In the genomic region with DNA sequence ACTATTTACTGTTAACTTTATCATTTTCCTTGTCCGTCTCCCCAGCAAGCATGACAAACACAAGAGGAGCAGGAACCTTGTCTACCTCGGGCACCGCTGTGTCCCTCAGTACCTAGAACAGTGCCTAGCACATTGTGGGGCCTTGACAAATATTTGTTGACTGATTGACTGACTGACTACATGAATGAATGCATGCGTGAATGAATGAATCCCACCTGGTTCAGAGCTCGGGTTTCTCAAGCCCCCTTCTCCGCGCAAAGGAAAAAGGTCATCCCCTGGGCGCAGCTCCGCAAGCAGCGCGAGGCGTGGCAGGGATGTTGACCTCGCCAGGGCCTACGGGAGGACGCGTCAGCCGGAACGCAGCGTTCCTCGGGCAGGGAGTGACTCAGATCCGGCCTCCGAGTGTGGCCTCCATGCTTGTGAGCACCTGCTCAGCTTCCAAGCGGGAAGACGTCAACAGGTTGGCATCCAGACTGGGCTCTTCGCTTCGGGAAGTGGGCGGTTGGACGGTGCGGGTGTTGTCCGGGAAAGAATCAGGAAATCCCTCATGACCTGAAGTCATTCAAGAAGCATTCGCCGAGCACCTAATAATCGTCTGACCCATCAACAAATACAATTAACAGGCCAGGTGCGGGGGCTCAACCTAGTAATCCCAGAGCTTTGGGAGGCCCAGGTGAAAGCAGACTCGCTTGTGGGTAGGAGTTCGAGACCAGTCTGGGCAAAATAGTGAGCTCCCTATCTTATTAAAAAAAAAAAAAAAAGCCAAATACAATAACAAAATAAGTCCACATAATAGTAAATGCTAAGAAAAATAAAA, we compare ENCODE assay signal across 8 cellular contexts. TPM values are rescaled to one million over a fixed set of nuclear protein-coding genes. Genes with fewer than 3 reads are reported as not detected.
DNase-seq lines count a peak whose midpoint lies in the region; ATAC-seq, FAIRE-seq and TF ChIP-seq lines count a peak whose summit lies in the region.

No MANE protein-coding gene starts in this region.

- no peak for TF ChIP-seq RAD21 in A549 (conservative IDR thresholded peaks at IDR 0.05 in 1 of 2, IDR thresholded peaks at IDR 0.05 in 1 of 2)

- H3K4me3 ChIP-seq in A549 = peak overlapping the region; percentile 23

- H3K9me3 ChIP-seq in A549 = no peaks in the 10 kb centered on the region

- DNase-seq in A549 (ENCODE audit: low read depth in 1 of 2, low spot score in 1 of 2) = peak; percentile 88 to 98
- peak; percentile 53 to 72 for DNase-seq in activated T-cell treated with anti-CD3 and anti-CD28 coated beads, Interleukin-2, amount 50 U/mL, for 72 hours
- peak; percentile 86 for DNase-seq in Right ventricle myocardium inferior (ENCODE audit: missing footprints)
- DNase-seq in posterior vena cava (ENCODE audit: low spot score) = peak; percentile 94
- no peak for DNase-seq in NCI-H2171 treated with DMSO at 0.1 percent for 48 hours (lab: John Stamatoyannopoulos, UW)
- no peak for DNase-seq in NCI-H510A (lab: John Stamatoyannopoulos, UW)

- peak; percentile 82 to 85 for ATAC-seq in A549
- ATAC-seq in GM19328 (IDR thresholded peaks at IDR 0.05; ENCODE audit: unreplicated experiment) = peak; percentile 33
- peak; percentile 27 for ATAC-seq in HG03457 (IDR thresholded peaks at IDR 0.05; ENCODE audit: unreplicated experiment)
- ATAC-seq in activated T-cell treated with anti-CD3 and anti-CD28 coated beads, Interleukin-2, amount 50 U/mL, for 72 hours (replicated peaks in 1 of 2) = peak; percentile 66 to 74
- peak; percentile 55 for ATAC-seq in Right ventricle myocardium inferior

- no peak; the same call in 1 of the 2 replicates for TF ChIP-seq POLR2A in A549 (IDR thresholded peaks at IDR 0.05; ENCODE audit: low read length)

- WGBS in A549 (ENCODE audit: missing lambda C conversion rate) = 6% methylated on average over 34 of the region's 36 CpGs

- H3K4me3 Mint-ChIP-seq in activated T-cell treated with anti-CD3 and anti-CD28 coated beads, Interleukin-2, amount 50 U/mL, for 72 hours = peak overlapping the region; percentile 87 to 91

- no peaks in the 10 kb centered on the region for H3K9me3 Mint-ChIP-seq in activated T-cell treated with anti-CD3 and anti-CD28 coated beads, Interleukin-2, amount 50 U/mL, for 72 hours

- no peaks in the 10 kb centered on the region for H3K27me3 Mint-ChIP-seq in activated T-cell treated with anti-CD3 and anti-CD28 coated beads, Interleukin-2, amount 50 U/mL, for 72 hours (ENCODE audit: low read depth)

- H3K4me1 ChIP-seq in A549 = peaks cover 27% of the 10 kb centered on the region

- TF ChIP-seq CTCF in A549 (IDR thresholded peaks at IDR 0.05) = no peak

- peak; percentile 23 for FAIRE-seq in A549 (lab: Jason Lieb, UNC)

- CTCF ChIA-PET in A549 (lab: Yijun Ruan, JAX) = interaction anchor here (1.1 to 14.3 kb wide), 6 partner anchors 10 to 25 kb away, joined by 5 to 207 read pairs (median 16); a partner anchor contains a TSS

- peaks cover 54% of the 10 kb centered on the region for H3K4me1 Mint-ChIP-seq in activated T-cell treated with anti-CD3 and anti-CD28 coated beads, Interleukin-2, amount 50 U/mL, for 72 hours (ENCODE audit: low read depth)

- H3K4me2 ChIP-seq in A549 = peak overlapping the region; percentile 75

- H3K27ac Mint-ChIP-seq in activated T-cell treated with anti-CD3 and anti-CD28 coated beads, Interleukin-2, amount 50 U/mL, for 72 hours = peak overlapping the region; percentile 100

- peaks cover 6 to 8% of the 10 kb centered on the region in 2 donors for H3K36me3 Mint-ChIP-seq in activated T-cell treated with anti-CD3 and anti-CD28 coated beads, Interleukin-2, amount 50 U/mL, for 72 hours (ENCODE audit: insufficient read depth in 2 of 2)

- POLR2A ChIA-PET in A549 (lab: Yijun Ruan, JAX) = interaction anchor here (0.6 to 3.7 kb wide), 8 partner anchors 10 to 416 kb away, joined by 3 to 42 read pairs (median 6); a partner anchor contains a TSS

- peak; percentile 52 to 61; a peak in 2 of 5 replicates for TF ChIP-seq EP300 in A549 (IDR thresholded peaks at IDR 0.05)

- intact Hi-C loops in Right ventricle myocardium inferior (cut with DNase I) (no loop called here), posterior vena cava (cut with DNase I) (no loop called here)

- peak overlapping the region; percentile 97 to 98 for H3K27ac ChIP-seq in A549

TF ChIP-seq in A549, 52 proteins besides CTCF, POLR2A, EP300 and RAD21 (continues in another document):
- no peak for TF ChIP-seq HDAC2 (IDR thresholded peaks at IDR 0.05)
- no peak for TF ChIP-seq FOSB (CRISPR knock-in tag; IDR thresholded peaks at IDR 0.05)
- TF ChIP-seq JUN (IDR thresholded peaks at IDR 0.05) = peak in 1 of 2 experiments; percentile 58; a peak in 2 of 5 replicates
- TF ChIP-seq, protein P1, sequence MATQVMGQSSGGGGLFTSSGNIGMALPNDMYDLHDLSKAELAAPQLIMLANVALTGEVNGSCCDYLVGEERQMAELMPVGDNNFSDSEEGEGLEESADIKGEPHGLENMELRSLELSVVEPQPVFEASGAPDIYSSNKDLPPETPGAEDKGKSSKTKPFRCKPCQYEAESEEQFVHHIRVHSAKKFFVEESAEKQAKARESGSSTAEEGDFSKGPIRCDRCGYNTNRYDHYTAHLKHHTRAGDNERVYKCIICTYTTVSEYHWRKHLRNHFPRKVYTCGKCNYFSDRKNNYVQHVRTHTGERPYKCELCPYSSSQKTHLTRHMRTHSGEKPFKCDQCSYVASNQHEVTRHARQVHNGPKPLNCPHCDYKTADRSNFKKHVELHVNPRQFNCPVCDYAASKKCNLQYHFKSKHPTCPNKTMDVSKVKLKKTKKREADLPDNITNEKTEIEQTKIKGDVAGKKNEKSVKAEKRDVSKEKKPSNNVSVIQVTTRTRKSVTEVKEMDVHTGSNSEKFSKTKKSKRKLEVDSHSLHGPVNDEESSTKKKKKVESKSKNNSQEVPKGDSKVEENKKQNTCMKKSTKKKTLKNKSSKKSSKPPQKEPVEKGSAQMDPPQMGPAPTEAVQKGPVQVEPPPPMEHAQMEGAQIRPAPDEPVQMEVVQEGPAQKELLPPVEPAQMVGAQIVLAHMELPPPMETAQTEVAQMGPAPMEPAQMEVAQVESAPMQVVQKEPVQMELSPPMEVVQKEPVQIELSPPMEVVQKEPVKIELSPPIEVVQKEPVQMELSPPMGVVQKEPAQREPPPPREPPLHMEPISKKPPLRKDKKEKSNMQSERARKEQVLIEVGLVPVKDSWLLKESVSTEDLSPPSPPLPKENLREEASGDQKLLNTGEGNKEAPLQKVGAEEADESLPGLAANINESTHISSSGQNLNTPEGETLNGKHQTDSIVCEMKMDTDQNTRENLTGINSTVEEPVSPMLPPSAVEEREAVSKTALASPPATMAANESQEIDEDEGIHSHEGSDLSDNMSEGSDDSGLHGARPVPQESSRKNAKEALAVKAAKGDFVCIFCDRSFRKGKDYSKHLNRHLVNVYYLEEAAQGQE (IDR thresholded peaks at IDR 0.05) = no peak
- TF ChIP-seq GATA3 (IDR thresholded peaks at IDR 0.05; ENCODE audit: borderline replicate concordance) = peak; percentile 47
- no peak for TF ChIP-seq BHLHE40 (IDR thresholded peaks at IDR 0.05; ENCODE audit: low read depth, low read length)
- peak; percentile 55 for TF ChIP-seq FOXS1 (CRISPR knock-in tag; IDR thresholded peaks at IDR 0.05)
- TF ChIP-seq, protein P2, sequence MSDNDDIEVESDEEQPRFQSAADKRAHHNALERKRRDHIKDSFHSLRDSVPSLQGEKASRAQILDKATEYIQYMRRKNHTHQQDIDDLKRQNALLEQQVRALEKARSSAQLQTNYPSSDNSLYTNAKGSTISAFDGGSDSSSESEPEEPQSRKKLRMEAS (IDR thresholded peaks at IDR 0.05) = peak; percentile 96
- TF ChIP-seq ZNF302 (CRISPR knock-in tag; IDR thresholded peaks at IDR 0.05) = no peak
- TF ChIP-seq CBX2 (IDR thresholded peaks at IDR 0.05; ENCODE audit: borderline replicate concordance, low read depth) = no peak
- TF ChIP-seq, protein P3, sequence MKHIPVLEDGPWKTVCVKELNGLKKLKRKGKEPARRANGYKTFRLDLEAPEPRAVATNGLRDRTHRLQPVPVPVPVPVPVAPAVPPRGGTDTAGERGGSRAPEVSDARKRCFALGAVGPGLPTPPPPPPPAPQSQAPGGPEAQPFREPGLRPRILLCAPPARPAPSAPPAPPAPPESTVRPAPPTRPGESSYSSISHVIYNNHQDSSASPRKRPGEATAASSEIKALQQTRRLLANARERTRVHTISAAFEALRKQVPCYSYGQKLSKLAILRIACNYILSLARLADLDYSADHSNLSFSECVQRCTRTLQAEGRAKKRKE (CRISPR knock-in tag; IDR thresholded peaks at IDR 0.05; ENCODE audit: low read depth) = peak; percentile 91
- TF ChIP-seq ZSCAN20 (CRISPR knock-in tag; IDR thresholded peaks at IDR 0.05) = 0 out of 2 replicates have a peak, but pooled peaks have one; percentile 43
- TF ChIP-seq CHD2 (IDR thresholded peaks at IDR 0.05; ENCODE audit: low read length, partially characterized antibody) = peak; percentile 43
- TF ChIP-seq CHD4 (IDR thresholded peaks at IDR 0.05; ENCODE audit: borderline replicate concordance) = peak; percentile 33; the same call in 1 of the 2 replicates
- TF ChIP-seq, protein P4, sequence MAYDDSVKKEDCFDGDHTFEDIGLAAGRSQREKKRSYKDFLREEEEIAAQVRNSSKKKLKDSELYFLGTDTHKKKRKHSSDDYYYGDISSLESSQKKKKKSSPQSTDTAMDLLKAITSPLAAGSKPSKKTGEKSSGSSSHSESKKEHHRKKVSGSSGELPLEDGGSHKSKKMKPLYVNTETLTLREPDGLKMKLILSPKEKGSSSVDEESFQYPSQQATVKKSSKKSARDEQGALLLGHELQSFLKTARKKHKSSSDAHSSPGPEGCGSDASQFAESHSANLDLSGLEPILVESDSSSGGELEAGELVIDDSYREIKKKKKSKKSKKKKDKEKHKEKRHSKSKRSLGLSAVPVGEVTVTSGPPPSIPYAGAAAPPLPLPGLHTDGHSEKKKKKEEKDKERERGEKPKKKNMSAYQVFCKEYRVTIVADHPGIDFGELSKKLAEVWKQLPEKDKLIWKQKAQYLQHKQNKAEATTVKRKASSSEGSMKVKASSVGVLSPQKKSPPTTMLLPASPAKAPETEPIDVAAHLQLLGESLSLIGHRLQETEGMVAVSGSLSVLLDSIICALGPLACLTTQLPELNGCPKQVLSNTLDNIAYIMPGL (CRISPR knock-in tag; IDR thresholded peaks at IDR 0.05; ENCODE audit: borderline replicate concordance) = no peak

RNA-seq across cellular contexts. Expression of a gene that starts 13.9 kb away (rescaled TPM):
- polyA plus RNA-seq in A549 (2011; rRNA removed) (2,000 and 2,573 TPM in 2 replicates), A549 (2017; fragmentation: RNase III; extraction: RNeasy Plus Mini Kit Qiagen cat#74134 plus additional on column Dnase treatment) (993 to 1,034 TPM (median 1,028 TPM) in 3 replicates)
- 1,783 and 1,966 TPM in 2 replicates for polyA plus RNA-seq in A549 (2012; cell fraction: cytosol; rRNA removed)
- 1,709 and 1,846 TPM in 2 replicates for polyA plus RNA-seq in A549 (2012; cell fraction: nucleus; rRNA removed)
- 1,104 and 1,174 TPM in 2 replicates for polyA minus RNA-seq in A549 (2011; rRNA and poly(A)+ RNA removed)
- 1,000 to 10,000 TPM; 1,002 to 1,182 TPM for total RNA-seq in activated T-cell treated with anti-CD3 and anti-CD28 coated beads, Interleukin-2, amount 50 U/mL, for 72 hours
- total RNA-seq in Right ventricle myocardium inferior (1,199 TPM), posterior vena cava (1,000 to 10,000 TPM in 1 of 2 donors, 100 to 1,000 TPM in 1; 993 to 1,405 TPM)

Comparison
In these comparisons a context has a peak if more than half of its experiments do, and no peak if none do; other contexts are left out.
1. ATAC-seq: peak in every context shown above with its lines; median percentile 84 in A549; 70 in activated T-cell treated with anti-CD3 and anti-CD28 coated beads, Interleukin-2, amount 50 U/mL, for 72 hours; 55 in Right ventricle myocardium inferior; 33 in GM19328; 27 in HG03457.
2. DNase-seq: peak in A549 (2 of 2), activated T-cell treated with anti-CD3 and anti-CD28 coated beads, Interleukin-2, amount 50 U/mL, for 72 hours (2 of 2), Right ventricle myocardium inferior (single experiment) and posterior vena cava (single experiment); none in NCI-H2171 treated with DMSO at 0.1 percent for 48 hours (single experiment) and NCI-H510A (single experiment).